In the genomic region with DNA sequence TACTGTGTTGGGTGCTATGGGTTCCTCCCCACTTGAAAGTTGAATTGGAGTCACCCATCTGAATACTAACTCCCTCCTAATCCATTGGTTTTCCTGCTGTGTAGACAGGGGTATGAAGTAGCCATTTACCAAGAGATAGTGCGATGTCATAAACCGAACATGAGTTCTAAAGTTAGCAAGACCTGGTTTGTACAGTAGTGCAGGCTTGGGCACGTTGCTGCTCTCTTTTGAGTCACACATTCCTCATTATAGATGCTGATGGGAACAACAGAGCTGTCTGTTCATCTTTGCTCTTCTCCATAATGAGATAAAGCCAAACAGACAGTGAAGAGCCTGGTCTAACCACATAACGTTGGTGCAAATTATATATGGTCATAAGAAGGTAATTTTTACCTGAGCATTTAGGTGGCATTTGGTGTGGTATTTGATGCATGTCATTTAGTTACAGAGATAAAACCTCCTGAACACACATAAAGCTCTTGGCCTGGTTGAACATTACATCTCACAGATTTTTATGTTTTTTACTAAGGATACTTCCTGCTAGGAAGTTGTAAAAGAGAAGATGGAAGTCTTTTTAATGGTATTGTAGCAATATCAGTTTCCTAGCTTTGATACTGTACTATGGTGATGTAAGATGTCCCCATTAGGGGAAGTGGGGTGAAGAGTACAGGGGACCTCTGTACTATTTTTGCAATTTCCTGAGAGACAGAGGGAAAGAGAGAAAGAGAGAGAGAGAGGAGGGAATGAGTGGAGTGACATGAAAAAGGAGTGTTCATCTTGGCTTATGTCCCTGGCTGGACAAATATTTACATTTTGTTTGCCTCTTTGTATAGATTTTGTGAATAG, we compare ENCODE assay signal across 1 cellular context.
A peak's percentile ranks its signal among the peaks of the same experiment; 100 is the strongest.
TF ChIP-seq lines count a peak whose summit lies in the region.

No MANE protein-coding gene starts in this region.

TF ChIP-seq in GM12878, 131 proteins besides CTCF, POLR2A, EP300 and RAD21:
- TF ChIP-seq ETV6 (conservative IDR thresholded peaks at IDR 0.05 in 1 of 2, IDR thresholded peaks at IDR 0.05 in 1 of 2; ENCODE audit: borderline replicate concordance in 1 of 2, low read depth in 1 of 2), result no peak
- peak; percentile 29; the same call in 1 of the 2 replicates for TF ChIP-seq NFIC (IDR thresholded peaks at IDR 0.05; ENCODE audit: low read depth, low read length)
- peak; percentile 21; the same call in 1 of the 2 replicates for TF ChIP-seq RUNX3 (IDR thresholded peaks at IDR 0.05; ENCODE audit: low read length)
- TF ChIP-seq POLR2AphosphoS2 (IDR thresholded peaks at IDR 0.05; ENCODE audit: low read depth, low read length), result no peak
- TF ChIP-seq MTA2 (IDR thresholded peaks at IDR 0.05; ENCODE audit: low read depth), result peak; percentile 20; the same call in 1 of the 2 replicates
- TF ChIP-seq NFYA (IDR thresholded peaks at IDR 0.05; ENCODE audit: borderline replicate concordance, low read depth, low read length), result no peak
